Comparison of ENCODE assay signal across 8 cellular contexts in genomic region chr17:57442914-57443571, GRCh38.
DNase-seq lines count a peak whose midpoint lies in the region; ATAC-seq, FAIRE-seq and TF ChIP-seq lines count a peak whose summit lies in the region.

No MANE protein-coding gene starts in this region.

- H3K4me3 ChIP-seq in OCI-LY7 (ENCODE audit: low read depth, low read length, poor library complexity, severe bottlenecking) = peak overlapping the region; percentile 1

- no peaks in the 10 kb centered on the region for H3K9me2 ChIP-seq in OCI-LY7 (ENCODE audit: insufficient read depth, low read length)

- H3K9me3 Mint-ChIP-seq in immature natural killer cell (no peaks in the 10 kb centered on the region), CD14-positive monocyte (peaks cover 0 to 7% (median 4%) of the 10 kb centered on the region in 7 donors)

- no peaks in the 10 kb centered on the region for H3K36me3 ChIP-seq in OCI-LY7 (ENCODE audit: insufficient read depth, low read length)

- H3K36me3 Mint-ChIP-seq in immature natural killer cell (peaks cover 3 to 12% (median 4%) of the 10 kb centered on the region in 3 donors), CD14-positive monocyte (peaks cover 2 to 6% of the 10 kb centered on the region in 2 donors)

- TSS peak; percentile 95 for BruUV-seq in OCI-LY7 (replicated peaks; lab: Mats Ljungman, UMichigan)

- POLR2A ChIA-PET in OCI-LY7 (lab: Charles Lee) = interaction anchor here (0.6 kb wide), 1 partner anchor 237 kb away, joined by 3 read pairs; no protein-coding TSS in a partner anchor

- H2AFZ ChIP-seq in OCI-LY7 (ENCODE audit: low read length) = peak overlapping the region; percentile 5; the same call in 1 of the 2 replicates

- peak overlapping the region in 1 of 6 donors; percentile 42 for H3K27ac Mint-ChIP-seq in immature natural killer cell
- H3K27ac Mint-ChIP-seq in CD14-positive monocyte = peak overlapping the region in 3 of 7 donors; percentile 14 to 80 (median 71)

- DNase-seq in GM12891 (ENCODE audit: insufficient read length, low spot score) = no peak
- DNase-seq in OCI-LY7 (ENCODE audit: low spot score) = peak; percentile 88
- DNase-seq in activated gamma-delta T cell treated with anti-CD3 and anti-CD28 coated beads, Interleukin-2, amount 50 U/mL, for 16 hours (ENCODE audit: low read depth) = peak; percentile 42
- no peak for DNase-seq in immature natural killer cell
- DNase-seq in stimulated activated CD8-positive, alpha-beta memory T cell treated with anti-CD3 and anti-CD28 coated beads, Interleukin-12 subunit alpha, Interleukin-12 subunit beta, amount 100 ng/mL, for 4 hours (ENCODE audit: low read depth) = peak; percentile 36
- DNase-seq in CD14-positive monocyte (ENCODE audit: low spot score) = no peak

- H3K4me3 Mint-ChIP-seq in immature natural killer cell (peak overlapping the region in 4 of 5 donors; percentile 7 to 33 (median 31)), CD14-positive monocyte (peak overlapping the region in 1 of 2 donors; percentile 63)

- no peak for TF ChIP-seq CTCF in OCI-LY7 (conservative IDR thresholded peaks at IDR 0.05; ENCODE audit: low read length)
- no peak for TF ChIP-seq CTCF in CD14-positive monocyte (IDR thresholded peaks at IDR 0.05)

- ATAC-seq in GM18520 (IDR thresholded peaks at IDR 0.05; ENCODE audit: unreplicated experiment) (no peak), GM19023 (IDR thresholded peaks at IDR 0.05; ENCODE audit: unreplicated experiment) (no peak)

- peak overlapping the region; percentile 82 for H3K27ac ChIP-seq in OCI-LY7 (ENCODE audit: low read depth, low read length, poor library complexity, severe bottlenecking)

- H3K4me2 ChIP-seq in OCI-LY7 (ENCODE audit: low read length) = peak overlapping the region; percentile 59

- H3K9me3 ChIP-seq in OCI-LY7 (ENCODE audit: low read length) = no peaks in the 10 kb centered on the region

- peak; percentile 82 for FAIRE-seq in GM12891 (lab: Jason Lieb, UNC)

- H4K20me1 ChIP-seq in OCI-LY7 (ENCODE audit: insufficient read depth, low read length) = no peaks in the 10 kb centered on the region

- intact Hi-C loops in OCI-LY7 (cut with micrococcal nuclease; ENCODE audit: unreplicated experiment) (loop anchor here (1.0 to 5.0 kb wide), 3 partner anchors 86 to 229 kb away; no protein-coding TSS in a partner anchor), CD14-positive monocyte (cut with micrococcal nuclease) (no loop called here)

- H3K27me3 Mint-ChIP-seq in immature natural killer cell (ENCODE audit: low read depth in 3 of 3) (peaks cover 14 to 34% (median 16%) of the 10 kb centered on the region in 3 donors), CD14-positive monocyte (ENCODE audit: low read depth in 3 of 3) (peaks cover 0 to 16% (median 2%) of the 10 kb centered on the region in 3 donors)

- TF ChIP-seq POLR2A in GM12891 (IDR thresholded peaks at IDR 0.05; ENCODE audit: low read depth, low read length) = no peak

- CTCF ChIA-PET in OCI-LY7 (lab: Charles Lee; ENCODE audit: unreplicated experiment) = no interaction called here

- peaks cover 4% of the 10 kb centered on the region; the same call in 1 of the 2 replicates for H3K79me2 ChIP-seq in OCI-LY7 (ENCODE audit: insufficient read depth, low read depth, low read length)

- H3K4me1 Mint-ChIP-seq in immature natural killer cell (peaks cover 46 to 47% of the 10 kb centered on the region in 2 donors), CD14-positive monocyte (peaks cover 55% of the 10 kb centered on the region)

- H3K4me1 ChIP-seq in OCI-LY7 (ENCODE audit: insufficient read depth, low read length, poor library complexity, severe bottlenecking) = peaks cover 84% of the 10 kb centered on the region

TF ChIP-seq in GM12891, 5 proteins besides CTCF, POLR2A, EP300 and RAD21:
- TF ChIP-seq SPI1 (IDR thresholded peaks at IDR 0.05; ENCODE audit: low read depth, low read length) (no peak), POU2F2 (IDR thresholded peaks at IDR 0.05; ENCODE audit: low read depth, low read length) (no peak), TAF1 (IDR thresholded peaks at IDR 0.05; ENCODE audit: low read depth, low read length) (no peak), PAX5 (IDR thresholded peaks at IDR 0.05; ENCODE audit: insufficient read depth, low read length, severe bottlenecking) (no peak), POLR2AphosphoS5 (IDR thresholded peaks at IDR 0.05; ENCODE audit: low read depth, low read length) (no peak)

Comparison
In these comparisons a context has a peak if more than half of its experiments do, and no peak if none do; other contexts are left out.
1. DNase-seq: peak in OCI-LY7 (single experiment), activated gamma-delta T cell treated with anti-CD3 and anti-CD28 coated beads, Interleukin-2, amount 50 U/mL, for 16 hours (single experiment) and stimulated activated CD8-positive, alpha-beta memory T cell treated with anti-CD3 and anti-CD28 coated beads, Interleukin-12 subunit alpha, Interleukin-12 subunit beta, amount 100 ng/mL, for 4 hours (single experiment); none in GM12891 (single experiment), immature natural killer cell (0 of 3) and CD14-positive monocyte (single experiment).